ENCODE assay signal across 15 cellular contexts in the genomic region with DNA sequence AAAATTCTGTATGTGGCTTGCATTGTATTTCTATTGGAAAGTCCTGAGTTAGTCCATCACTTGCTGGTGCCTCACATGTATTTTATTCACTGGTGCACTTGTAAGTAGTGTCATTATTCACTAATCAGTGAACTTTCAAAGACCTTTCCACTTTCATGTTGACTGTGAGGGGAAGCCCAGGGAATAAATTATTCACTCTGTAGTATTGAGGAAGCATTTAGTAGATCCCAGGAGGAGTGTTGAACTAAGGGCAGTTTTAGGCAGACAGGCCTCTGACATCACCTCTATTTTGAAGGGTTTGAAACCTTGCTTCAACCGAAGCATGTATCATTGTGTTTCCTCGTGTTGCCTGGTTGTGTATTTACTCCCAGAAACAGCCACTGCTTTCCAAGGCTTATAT.
DNase-seq lines count a peak whose midpoint lies in the region; ATAC-seq and TF ChIP-seq lines count a peak whose summit lies in the region.
"Had no signal": no experiment of that assay in that cellular context is flagged by ENCODE, and none has a peak within 500 bp of the region (broad histone marks: within the 10 kb centered on the region; RNA-seq: fewer than 3 reads in every experiment).

No MANE protein-coding gene starts in this region.

- DNase-seq in activated CD4-positive, CD25-positive, alpha-beta regulatory T cell treated with anti-CD3 and anti-CD28 coated beads, Interleukin-2, amount 50 U/mL, for 72 hours, result no peak
- DNase-seq in mucosa of gallbladder (ENCODE audit: low spot score) (no peak), epidermal melanocyte (ENCODE audit: insufficient read length, low spot score) (no peak), midbrain (lab: John Stamatoyannopoulos, UW) (no peak)
- DNase-seq: cortex of kidney, left lung, nucleus accumbens, SHP77 had no signal

- H3K79me2 ChIP-seq in neural cell (replicated peaks; ENCODE audit: insufficient read depth, low read length), result no peaks in the 10 kb centered on the region

- H3K9me2 ChIP-seq in neural cell (ENCODE audit: insufficient read depth, low read length), result no peaks in the 10 kb centered on the region

- H3K27me3 ChIP-seq in neural cell (ENCODE audit: insufficient read depth, low read depth, low read length), result no peaks in the 10 kb centered on the region
- H3K27me3 ChIP-seq: gastroesophageal sphincter, left lung had no signal

- H3K9ac ChIP-seq in neural cell (ENCODE audit: low read length), result no peak overlapping the region
- H3K9ac ChIP-seq: KMS-11 had no signal

- no peaks in the 10 kb centered on the region for H3F3A ChIP-seq in neural cell (ENCODE audit: insufficient read depth, low read length, poor library complexity, severe bottlenecking)

- TF ChIP-seq RAD21 in neural cell (conservative IDR thresholded peaks at IDR 0.05), result no peak

- ATAC-seq in activated CD4-positive, CD25-positive, alpha-beta regulatory T cell treated with anti-CD3 and anti-CD28 coated beads, Interleukin-2, amount 50 U/mL, for 24 hours, result peak; percentile 44 to 64
- ATAC-seq in GM21526 (IDR thresholded peaks at IDR 0.05; ENCODE audit: low FRiP score, unreplicated experiment), result peak; percentile 81
- peak; percentile 78 for ATAC-seq in HG03064 (IDR thresholded peaks at IDR 0.05; ENCODE audit: low read depth, unreplicated experiment)
- ATAC-seq: gastroesophageal sphincter, left lung had no signal

- no peaks in the 10 kb centered on the region for H3K36me3 ChIP-seq in neural cell (ENCODE audit: insufficient read depth, low read length)
- H3K36me3 ChIP-seq: gastroesophageal sphincter, left lung had no signal

- no peak overlapping the region for H3K4me2 ChIP-seq in neural cell (ENCODE audit: low read length)
- H3K4me2 ChIP-seq: KMS-11 had no signal

- H3K9me3 ChIP-seq in neural cell (ENCODE audit: low read length), result no peaks in the 10 kb centered on the region

- peak overlapping the region; percentile 19 for H3K27ac ChIP-seq in neural cell (ENCODE audit: low read length)
- H3K27ac ChIP-seq: 22Rv1, gastroesophageal sphincter, KMS-11, left lung had no signal

- H3K4me3 ChIP-seq in neural cell (ENCODE audit: low read length), result no peak overlapping the region
- H3K4me3 ChIP-seq: gastroesophageal sphincter, left lung had no signal

- no peak for TF ChIP-seq CTCF in neural cell (IDR thresholded peaks at IDR 0.05; ENCODE audit: poor library complexity, severe bottlenecking)

- H2AFZ ChIP-seq in neural cell (ENCODE audit: low read depth, low read length), result no peak overlapping the region

- no peaks in the 10 kb centered on the region for H4K20me1 ChIP-seq in neural cell (ENCODE audit: insufficient read depth)

- TF ChIP-seq EP300 in neural cell (conservative IDR thresholded peaks at IDR 0.05; ENCODE audit: poor library complexity, severe bottlenecking), result peak; percentile 12

TF ChIP-seq in neural cell, 6 proteins besides CTCF, POLR2A, EP300 and RAD21:
- TF ChIP-seq, protein P1, sequence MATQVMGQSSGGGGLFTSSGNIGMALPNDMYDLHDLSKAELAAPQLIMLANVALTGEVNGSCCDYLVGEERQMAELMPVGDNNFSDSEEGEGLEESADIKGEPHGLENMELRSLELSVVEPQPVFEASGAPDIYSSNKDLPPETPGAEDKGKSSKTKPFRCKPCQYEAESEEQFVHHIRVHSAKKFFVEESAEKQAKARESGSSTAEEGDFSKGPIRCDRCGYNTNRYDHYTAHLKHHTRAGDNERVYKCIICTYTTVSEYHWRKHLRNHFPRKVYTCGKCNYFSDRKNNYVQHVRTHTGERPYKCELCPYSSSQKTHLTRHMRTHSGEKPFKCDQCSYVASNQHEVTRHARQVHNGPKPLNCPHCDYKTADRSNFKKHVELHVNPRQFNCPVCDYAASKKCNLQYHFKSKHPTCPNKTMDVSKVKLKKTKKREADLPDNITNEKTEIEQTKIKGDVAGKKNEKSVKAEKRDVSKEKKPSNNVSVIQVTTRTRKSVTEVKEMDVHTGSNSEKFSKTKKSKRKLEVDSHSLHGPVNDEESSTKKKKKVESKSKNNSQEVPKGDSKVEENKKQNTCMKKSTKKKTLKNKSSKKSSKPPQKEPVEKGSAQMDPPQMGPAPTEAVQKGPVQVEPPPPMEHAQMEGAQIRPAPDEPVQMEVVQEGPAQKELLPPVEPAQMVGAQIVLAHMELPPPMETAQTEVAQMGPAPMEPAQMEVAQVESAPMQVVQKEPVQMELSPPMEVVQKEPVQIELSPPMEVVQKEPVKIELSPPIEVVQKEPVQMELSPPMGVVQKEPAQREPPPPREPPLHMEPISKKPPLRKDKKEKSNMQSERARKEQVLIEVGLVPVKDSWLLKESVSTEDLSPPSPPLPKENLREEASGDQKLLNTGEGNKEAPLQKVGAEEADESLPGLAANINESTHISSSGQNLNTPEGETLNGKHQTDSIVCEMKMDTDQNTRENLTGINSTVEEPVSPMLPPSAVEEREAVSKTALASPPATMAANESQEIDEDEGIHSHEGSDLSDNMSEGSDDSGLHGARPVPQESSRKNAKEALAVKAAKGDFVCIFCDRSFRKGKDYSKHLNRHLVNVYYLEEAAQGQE (IDR thresholded peaks at IDR 0.05; ENCODE audit: borderline replicate concordance), result no peak
- TF ChIP-seq MXI1 (conservative IDR thresholded peaks at IDR 0.05; ENCODE audit: poor library complexity, severe bottlenecking), result no peak
- no peak for TF ChIP-seq POLR2AphosphoS5 (IDR thresholded peaks at IDR 0.05)
- TF ChIP-seq EZH2 (IDR thresholded peaks at IDR 0.05; ENCODE audit: borderline replicate concordance, insufficient read depth, low read length, poor library complexity, severe bottlenecking), result no peak
- TF ChIP-seq SMC3 (conservative IDR thresholded peaks at IDR 0.05; ENCODE audit: poor library complexity), result no peak
- no peak for TF ChIP-seq TAF1 (IDR thresholded peaks at IDR 0.05; ENCODE audit: low read depth)
TF ChIP-seq in neural cell: peak in this region for 0.
